Comparison of ENCODE assay signal across 15 cellular contexts in genomic region chr2:190340369-190340768, GRCh38. TPM values are rescaled to one million over a fixed set of nuclear protein-coding genes. Genes with fewer than 3 reads are reported as not detected.
DNase-seq lines count a peak whose midpoint lies in the region; ATAC-seq lines count a peak whose summit lies in the region.
"Had no signal": no experiment of that assay in that cellular context is flagged by ENCODE, and none has a peak within 500 bp of the region (broad histone marks: within the 10 kb centered on the region; RNA-seq: fewer than 3 reads in every experiment).

No MANE protein-coding gene starts in this region.

- peaks cover 13% of the 10 kb centered on the region for H3K4me1 Mint-ChIP-seq in T-helper 17 cell
- H3K4me1 Mint-ChIP-seq in stimulated activated naive B cell treated with anti-CD40 and anti-IgM and Interleukin-4, amounts not matched to agents 10 μg/mL and 1 μg/mL and 100 μg/mL, for 72 hours, result peaks cover 7 to 19% of the 10 kb centered on the region in 2 donors

- DNase-seq in DMS53 (lab: John Stamatoyannopoulos, UW) (peak; percentile 50), DMS53 treated with DMSO at 0.1 percent for 48 hours (lab: John Stamatoyannopoulos, UW; ENCODE audit: unreplicated experiment) (no peak), HuH-7 (ENCODE audit: low spot score) (peak; percentile 18), SJSA1 (ENCODE audit: low read depth in 1 of 2, low spot score in 2 of 2) (peak; percentile 39 to 49), iPS-NIHi11 (ENCODE audit: low spot score) (peak; percentile 39), T-helper 17 cell (no peak)
- no peak for DNase-seq in stimulated activated naive B cell treated with anti-CD40 and anti-IgM and Interleukin-4, amounts not matched to agents 10 μg/mL and 1 μg/mL and 100 μg/mL, for 72 hours
- DNase-seq: activated CD8-positive, alpha-beta memory T cell treated with anti-CD3 and anti-CD28 coated beads for 24 hours; activated naive CD8-positive, alpha-beta T cell treated with anti-CD3 and anti-CD28 coated beads, Interleukin-2, amount 10 ng/mL, durations not matched to agents 7 days and 5 days; cortex of kidney; GDM1; NCI-H2107; stimulated activated CD4-positive, alpha-beta T cell treated with anti-CD3 and anti-CD28 coated beads, Interleukin-2, amount 100 ng/mL, for 48 hours; stomach had no signal

- H3K36me3 Mint-ChIP-seq in T-helper 17 cell (ENCODE audit: low read depth), result no peaks in the 10 kb centered on the region
- H3K36me3 Mint-ChIP-seq in stimulated activated naive B cell treated with anti-CD40 and anti-IgM and Interleukin-4, amounts not matched to agents 10 μg/mL and 1 μg/mL and 100 μg/mL, for 72 hours, result no peaks in the 10 kb centered on the region
- H3K36me3 Mint-ChIP-seq: activated naive CD8-positive, alpha-beta T cell treated with anti-CD3 and anti-CD28 coated beads, Interleukin-2, amount 10 ng/mL, durations not matched to agents 7 days and 5 days had no signal

- H3K27me3 Mint-ChIP-seq in T-helper 17 cell, result no peaks in the 10 kb centered on the region
- H3K27me3 Mint-ChIP-seq in stimulated activated naive B cell treated with anti-CD40 and anti-IgM and Interleukin-4, amounts not matched to agents 10 μg/mL and 1 μg/mL and 100 μg/mL, for 72 hours, result no peaks in the 10 kb centered on the region

- no peaks in the 10 kb centered on the region for H3K27me3 ChIP-seq in SJSA1 (replicated peaks)
- H3K27me3 ChIP-seq: stomach had no signal

- no peaks in the 10 kb centered on the region for H3K9me3 ChIP-seq in SJSA1 (replicated peaks)
- no peaks in the 10 kb centered on the region for H3K9me3 ChIP-seq in T-helper 17 cell (ENCODE audit: control insufficient read depth, low read length, poor library complexity, severe bottlenecking)
- H3K9me3 ChIP-seq: stomach had no signal

- H3K9me3 Mint-ChIP-seq in stimulated activated naive B cell treated with anti-CD40 and anti-IgM and Interleukin-4, amounts not matched to agents 10 μg/mL and 1 μg/mL and 100 μg/mL, for 72 hours, result peaks cover 0 to 2% of the 10 kb centered on the region in 2 donors
- H3K9me3 Mint-ChIP-seq: activated naive CD8-positive, alpha-beta T cell treated with anti-CD3 and anti-CD28 coated beads, Interleukin-2, amount 10 ng/mL, durations not matched to agents 7 days and 5 days had no signal

- H3K4me1 ChIP-seq in SJSA1 (replicated peaks), result peaks cover 16% of the 10 kb centered on the region

- H3K36me3 ChIP-seq in SJSA1, result peaks cover 5% of the 10 kb centered on the region; the same call in 1 of the 2 replicates
- H3K36me3 ChIP-seq: stomach had no signal

- H3K4me3 ChIP-seq in SJSA1, result no peak overlapping the region
- H3K4me3 ChIP-seq: stomach had no signal

- ATAC-seq in HG03175 (IDR thresholded peaks at IDR 0.05; ENCODE audit: unreplicated experiment), result no peak
- ATAC-seq in T-helper 17 cell, result no peak
- no peak for ATAC-seq in stimulated activated naive B cell treated with anti-CD40 and anti-IgM and Interleukin-4, amounts not matched to agents 10 μg/mL and 1 μg/mL and 100 μg/mL, for 72 hours (replicated peaks)

- H3K27ac Mint-ChIP-seq in T-helper 17 cell, result no peak overlapping the region
- H3K27ac Mint-ChIP-seq in stimulated activated naive B cell treated with anti-CD40 and anti-IgM and Interleukin-4, amounts not matched to agents 10 μg/mL and 1 μg/mL and 100 μg/mL, for 72 hours, result no peak overlapping the region
- H3K27ac Mint-ChIP-seq: activated naive CD8-positive, alpha-beta T cell treated with anti-CD3 and anti-CD28 coated beads, Interleukin-2, amount 10 ng/mL, durations not matched to agents 7 days and 5 days had no signal

- no peak overlapping the region for H3K27ac ChIP-seq in SJSA1
- H3K27ac ChIP-seq: stomach had no signal

- no peak overlapping the region for H3K4me3 Mint-ChIP-seq in T-helper 17 cell
- no peak overlapping the region for H3K4me3 Mint-ChIP-seq in stimulated activated naive B cell treated with anti-CD40 and anti-IgM and Interleukin-4, amounts not matched to agents 10 μg/mL and 1 μg/mL and 100 μg/mL, for 72 hours
- H3K4me3 Mint-ChIP-seq: activated naive CD8-positive, alpha-beta T cell treated with anti-CD3 and anti-CD28 coated beads, Interleukin-2, amount 10 ng/mL, durations not matched to agents 7 days and 5 days had no signal

RNA-seq across cellular contexts. Expression of gene INPP1, which starts 3.0 kb away (rescaled TPM):
- total RNA-seq in SJSA1 (2014; rRNA removed; shearing (Covaris generic)), result 5.3 and 10.1 TPM in 2 replicates
- 1 to 10 TPM; 3.0 to 3.7 TPM for total RNA-seq in T-helper 17 cell

RNA-seq across cellular contexts. Expression of gene HIBCH, which starts 20.7 kb away (rescaled TPM):
- 14.5 and 16.0 TPM in 2 replicates for total RNA-seq in SJSA1 (2014; rRNA removed; shearing (Covaris generic))
- total RNA-seq in T-helper 17 cell, result 10 to 100 TPM; 13.0 to 14.0 TPM

Comparison
In these comparisons a context has a peak if more than half of its experiments do, and no peak if none do; other contexts are left out.
1. DNase-seq: peak in DMS53 (single experiment), HuH-7 (single experiment), SJSA1 (2 of 2) and iPS-NIHi11 (single experiment); none in DMS53 treated with DMSO at 0.1 percent for 48 hours (single experiment), T-helper 17 cell (0 of 3) and stimulated activated naive B cell treated with anti-CD40 and anti-IgM and Interleukin-4, amounts not matched to agents 10 μg/mL and 1 μg/mL and 100 μg/mL, for 72 hours (single experiment).